In the genomic region with DNA sequence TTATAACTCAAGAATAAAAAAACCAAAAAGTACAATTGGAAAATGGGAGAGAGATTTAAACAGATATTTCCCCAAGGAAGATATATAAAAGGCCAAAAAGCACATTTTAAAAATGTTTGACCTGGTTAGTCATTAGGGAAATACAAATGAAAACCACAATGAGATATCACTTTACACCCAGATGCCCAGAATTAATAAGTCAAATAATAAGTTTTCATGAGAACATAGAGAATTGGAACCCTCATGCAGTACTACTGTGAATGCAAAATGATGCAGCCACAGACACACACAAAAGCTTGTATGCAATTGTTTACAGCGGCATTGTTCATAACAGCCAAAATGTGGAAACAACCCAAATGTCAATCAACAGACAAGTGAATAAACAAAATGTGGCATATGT, we compare ENCODE assay signal across 32 cellular contexts.
"Had no signal": no experiment of that assay in that cellular context is flagged by ENCODE, and none has a peak within 500 bp of the region (broad histone marks: within the 10 kb centered on the region; RNA-seq: fewer than 3 reads in every experiment).

No MANE protein-coding gene starts in this region.

- H3K4me3 ChIP-seq: ascending aorta, cardiac muscle cell had no signal

- H3K9me3 Mint-ChIP-seq: activated CD4-positive, alpha-beta memory T cell treated with anti-CD3 and anti-CD28 coated beads, Interleukin-2, amount 10 ng/mL, durations not matched to agents 7 days and 5 days; activated CD4-positive, alpha-beta T cell treated with anti-CD3 and anti-CD28 coated beads, Interleukin-2, amount 10 ng/mL, durations not matched to agents 7 days and 5 days; activated naive CD4-positive, alpha-beta T cell treated with anti-CD3 and anti-CD28 coated beads, Interleukin-2, amount 50 U/mL, for 24 hours; activated naive CD8-positive, alpha-beta T cell treated with anti-CD3 and anti-CD28 coated beads, Interleukin-2, amount 10 ng/mL, durations not matched to agents 7 days and 5 days; activated T-cell treated with anti-CD3 and anti-CD28 coated beads, Interleukin-2, amount 50 U/mL, for 24 hours; activated T-helper 2 cell treated with anti-CD3 and anti-CD28 coated beads, Interferon-gamma antibody, Interleukin-2, Interleukin-4, amounts not matched to agents 10 μg/mL and 5 μg/mL and 100 μg/mL, durations not matched to agents 14 hours and 24 hours and 36 hours; brain; central memory CD8-positive, alpha-beta T cell; T-helper 2 cell treated with Interferon-gamma antibody and Interleukin-4, amounts not matched to agents 5 μg/mL and 100 μg/mL, for 36 hours had no signal

- H3K4me1 Mint-ChIP-seq: activated B cell treated with CpG ODN at 0.5 μM for 24 hours; activated CD4-positive, alpha-beta memory T cell treated with anti-CD3 and anti-CD28 coated beads, Interleukin-2, amount 10 ng/mL, durations not matched to agents 7 days and 5 days; activated CD4-positive, alpha-beta T cell treated with anti-CD3 and anti-CD28 coated beads for 36 hours; activated CD4-positive, alpha-beta T cell treated with anti-CD3 and anti-CD28 coated beads, Interleukin-2, amount 10 ng/mL, durations not matched to agents 7 days and 5 days; activated CD8-positive, alpha-beta memory T cell treated with anti-CD3 and anti-CD28 coated beads, Interleukin-2, amount 10 ng/mL, durations not matched to agents 7 days and 5 days; activated naive CD4-positive, alpha-beta T cell treated with anti-CD3 and anti-CD28 coated beads, Interleukin-2, amount 10 ng/mL, durations not matched to agents 7 days and 5 days; activated naive CD4-positive, alpha-beta T cell treated with anti-CD3 and anti-CD28 coated beads, Interleukin-2, amount 50 U/mL, for 24 hours; activated naive CD8-positive, alpha-beta T cell treated with anti-CD3 and anti-CD28 coated beads, Interleukin-2, amount 10 ng/mL, durations not matched to agents 7 days and 5 days; activated naive CD8-positive, alpha-beta T cell treated with anti-CD3 and anti-CD28 coated beads, Interleukin-2, amount 50 U/mL, for 24 hours; brain; central memory CD8-positive, alpha-beta T cell had no signal

- H3K36me3 ChIP-seq: ascending aorta, cardiac muscle cell had no signal

- H3K4me3 Mint-ChIP-seq: activated B cell treated with CpG ODN at 0.5 μM for 24 hours; activated CD4-positive, alpha-beta memory T cell treated with anti-CD3 and anti-CD28 coated beads, Interleukin-2, amount 10 ng/mL, durations not matched to agents 7 days and 5 days; activated CD4-positive, alpha-beta T cell treated with anti-CD3 and anti-CD28 coated beads for 36 hours; activated CD4-positive, alpha-beta T cell treated with anti-CD3 and anti-CD28 coated beads, Interleukin-2, amount 10 ng/mL, durations not matched to agents 7 days and 5 days; activated CD8-positive, alpha-beta memory T cell treated with anti-CD3 and anti-CD28 coated beads, Interleukin-2, amount 10 ng/mL, durations not matched to agents 7 days and 5 days; activated CD8-positive, alpha-beta T cell treated with anti-CD3 and anti-CD28 coated beads, Interleukin-2, amount 10 ng/mL, durations not matched to agents 7 days and 5 days; activated naive CD4-positive, alpha-beta T cell treated with anti-CD3 and anti-CD28 coated beads, Interleukin-2, amount 10 ng/mL, durations not matched to agents 7 days and 5 days; activated naive CD4-positive, alpha-beta T cell treated with anti-CD3 and anti-CD28 coated beads, Interleukin-2, amount 50 U/mL, for 24 hours; activated naive CD8-positive, alpha-beta T cell; activated naive CD8-positive, alpha-beta T cell treated with anti-CD3 and anti-CD28 coated beads, Interleukin-2, amount 10 ng/mL, durations not matched to agents 7 days and 5 days; activated naive CD8-positive, alpha-beta T cell treated with anti-CD3 and anti-CD28 coated beads, Interleukin-2, amount 50 U/mL, for 24 hours; activated T-cell treated with anti-CD3 and anti-CD28 coated beads, Interleukin-2, amount 50 U/mL, for 24 hours; brain; central memory CD8-positive, alpha-beta T cell; T-helper 2 cell treated with Interferon-gamma antibody and Interleukin-4, amounts not matched to agents 5 μg/mL and 100 μg/mL, for 36 hours had no signal

- H3K9me3 ChIP-seq: ascending aorta had no signal

- H3K27ac Mint-ChIP-seq: activated B cell treated with CpG ODN at 0.5 μM for 24 hours; activated CD4-positive, alpha-beta memory T cell treated with anti-CD3 and anti-CD28 coated beads, Interleukin-2, amount 10 ng/mL, durations not matched to agents 7 days and 5 days; activated CD4-positive, alpha-beta T cell treated with anti-CD3 and anti-CD28 coated beads for 36 hours; activated CD4-positive, alpha-beta T cell treated with anti-CD3 and anti-CD28 coated beads, Interleukin-2, amount 10 ng/mL, durations not matched to agents 7 days and 5 days; activated CD8-positive, alpha-beta memory T cell treated with anti-CD3 and anti-CD28 coated beads, Interleukin-2, amount 10 ng/mL, durations not matched to agents 7 days and 5 days; activated CD8-positive, alpha-beta T cell treated with anti-CD3 and anti-CD28 coated beads, Interleukin-2, amount 10 ng/mL, durations not matched to agents 7 days and 5 days; activated naive CD4-positive, alpha-beta T cell treated with anti-CD3 and anti-CD28 coated beads, Interleukin-2, amount 10 ng/mL, durations not matched to agents 7 days and 5 days; activated naive CD4-positive, alpha-beta T cell treated with anti-CD3 and anti-CD28 coated beads, Interleukin-2, amount 50 U/mL, for 24 hours; activated naive CD8-positive, alpha-beta T cell; activated naive CD8-positive, alpha-beta T cell treated with anti-CD3 and anti-CD28 coated beads, Interleukin-2, amount 10 ng/mL, durations not matched to agents 7 days and 5 days; activated naive CD8-positive, alpha-beta T cell treated with anti-CD3 and anti-CD28 coated beads, Interleukin-2, amount 50 U/mL, for 24 hours; activated T-cell treated with anti-CD3 and anti-CD28 coated beads, Interleukin-2, amount 50 U/mL, for 24 hours; activated T-helper 2 cell treated with anti-CD3 and anti-CD28 coated beads, Interferon-gamma antibody, Interleukin-2, Interleukin-4, amounts not matched to agents 10 μg/mL and 5 μg/mL and 100 μg/mL, durations not matched to agents 14 hours and 24 hours and 36 hours; brain; T-helper 2 cell treated with Interferon-gamma antibody and Interleukin-4, amounts not matched to agents 5 μg/mL and 100 μg/mL, for 36 hours had no signal

- H3K36me3 Mint-ChIP-seq: activated CD8-positive, alpha-beta memory T cell treated with anti-CD3 and anti-CD28 coated beads, Interleukin-2, amount 10 ng/mL, durations not matched to agents 7 days and 5 days; activated naive CD4-positive, alpha-beta T cell treated with anti-CD3 and anti-CD28 coated beads, Interleukin-2, amount 10 ng/mL, durations not matched to agents 7 days and 5 days; activated naive CD4-positive, alpha-beta T cell treated with anti-CD3 and anti-CD28 coated beads, Interleukin-2, amount 50 U/mL, for 24 hours; activated naive CD8-positive, alpha-beta T cell; activated naive CD8-positive, alpha-beta T cell treated with anti-CD3 and anti-CD28 coated beads, Interleukin-2, amount 10 ng/mL, durations not matched to agents 7 days and 5 days; brain had no signal

- DNase-seq: activated B cell treated with CpG ODN at 0.5 μM for 24 hours; activated CD4-positive, alpha-beta memory T cell treated with anti-CD3 and anti-CD28 coated beads, Interleukin-2, amount 10 ng/mL, durations not matched to agents 7 days and 5 days; activated CD4-positive, alpha-beta T cell treated with anti-CD3 and anti-CD28 coated beads for 1 hour; activated CD4-positive, alpha-beta T cell treated with anti-CD3 and anti-CD28 coated beads for 36 hours; activated CD4-positive, alpha-beta T cell treated with anti-CD3 and anti-CD28 coated beads for 48 hours; activated CD4-positive, alpha-beta T cell treated with anti-CD3 and anti-CD28 coated beads, Interleukin-2, amount 10 ng/mL, durations not matched to agents 7 days and 5 days; activated CD4-positive, alpha-beta T cell treated with anti-CD3 and anti-CD28 coated beads, Interleukin-2, amount 50 U/mL, for 48 hours; activated CD8-positive, alpha-beta memory T cell treated with anti-CD3 and anti-CD28 coated beads for 24 hours; activated CD8-positive, alpha-beta memory T cell treated with anti-CD3 and anti-CD28 coated beads, Interleukin-2, amount 10 ng/mL, durations not matched to agents 7 days and 5 days; activated CD8-positive, alpha-beta memory T cell treated with anti-CD3 and anti-CD28 coated beads, Interleukin-2, amount 50 U/mL, for 48 hours; activated CD8-positive, alpha-beta T cell treated with anti-CD3 and anti-CD28 coated beads, Interleukin-2, amount 10 ng/mL, durations not matched to agents 7 days and 5 days; activated effector memory CD4-positive, alpha-beta T cell treated with Interleukin-2 at 50 U/mL for 16 hours; activated gamma-delta T cell; activated naive CD4-positive, alpha-beta T cell treated with anti-CD3 and anti-CD28 coated beads, Interleukin-2, amount 10 ng/mL, durations not matched to agents 7 days and 5 days; activated naive CD4-positive, alpha-beta T cell treated with Interleukin-2 at 50 U/mL for 16 hours; activated naive CD8-positive, alpha-beta T cell treated with anti-CD3 and anti-CD28 coated beads, Interleukin-2, amount 10 ng/mL, durations not matched to agents 7 days and 5 days; activated naive CD8-positive, alpha-beta T cell treated with anti-CD3 and anti-CD28 coated beads, Interleukin-2, amount 50 U/mL, for 24 hours; activated T-cell treated with anti-CD3 and anti-CD28 coated beads, Interleukin-2, amount 50 U/mL, for 24 hours; activated T-cell treated with anti-CD3 and anti-CD28 coated beads, Interleukin-2, amount 50 U/mL, for 48 hours; amygdala; anterior cingulate cortex; caudate nucleus; cerebellar nuclear complex; T-helper 9 cell had no signal

- H3K4me1 ChIP-seq: ascending aorta had no signal

- H3K27me3 ChIP-seq: ascending aorta, cardiac muscle cell had no signal

- ATAC-seq: activated CD4-positive, alpha-beta T cell treated with anti-CD3 and anti-CD28 coated beads for 36 hours; activated CD8-positive, alpha-beta memory T cell treated with anti-CD3 and anti-CD28 coated beads, Interleukin-2, amount 10 ng/mL, durations not matched to agents 7 days and 5 days; activated CD8-positive, alpha-beta T cell treated with anti-CD3 and anti-CD28 coated beads, Interleukin-2, amount 10 ng/mL, durations not matched to agents 7 days and 5 days; activated naive CD8-positive, alpha-beta T cell treated with anti-CD3 and anti-CD28 coated beads, Interleukin-2, amount 50 U/mL, for 24 hours had no signal

- H3K27me3 Mint-ChIP-seq: activated CD4-positive, alpha-beta memory T cell treated with anti-CD3 and anti-CD28 coated beads, Interleukin-2, amount 10 ng/mL, durations not matched to agents 7 days and 5 days; activated CD4-positive, alpha-beta T cell treated with anti-CD3 and anti-CD28 coated beads, Interleukin-2, amount 10 ng/mL, durations not matched to agents 7 days and 5 days; activated CD8-positive, alpha-beta memory T cell treated with anti-CD3 and anti-CD28 coated beads, Interleukin-2, amount 10 ng/mL, durations not matched to agents 7 days and 5 days; activated naive CD4-positive, alpha-beta T cell treated with anti-CD3 and anti-CD28 coated beads, Interleukin-2, amount 10 ng/mL, durations not matched to agents 7 days and 5 days; activated naive CD4-positive, alpha-beta T cell treated with anti-CD3 and anti-CD28 coated beads, Interleukin-2, amount 50 U/mL, for 24 hours; activated naive CD8-positive, alpha-beta T cell treated with anti-CD3 and anti-CD28 coated beads, Interleukin-2, amount 10 ng/mL, durations not matched to agents 7 days and 5 days; activated naive CD8-positive, alpha-beta T cell treated with anti-CD3 and anti-CD28 coated beads, Interleukin-2, amount 50 U/mL, for 24 hours; brain; central memory CD8-positive, alpha-beta T cell had no signal
